In the genomic region with DNA sequence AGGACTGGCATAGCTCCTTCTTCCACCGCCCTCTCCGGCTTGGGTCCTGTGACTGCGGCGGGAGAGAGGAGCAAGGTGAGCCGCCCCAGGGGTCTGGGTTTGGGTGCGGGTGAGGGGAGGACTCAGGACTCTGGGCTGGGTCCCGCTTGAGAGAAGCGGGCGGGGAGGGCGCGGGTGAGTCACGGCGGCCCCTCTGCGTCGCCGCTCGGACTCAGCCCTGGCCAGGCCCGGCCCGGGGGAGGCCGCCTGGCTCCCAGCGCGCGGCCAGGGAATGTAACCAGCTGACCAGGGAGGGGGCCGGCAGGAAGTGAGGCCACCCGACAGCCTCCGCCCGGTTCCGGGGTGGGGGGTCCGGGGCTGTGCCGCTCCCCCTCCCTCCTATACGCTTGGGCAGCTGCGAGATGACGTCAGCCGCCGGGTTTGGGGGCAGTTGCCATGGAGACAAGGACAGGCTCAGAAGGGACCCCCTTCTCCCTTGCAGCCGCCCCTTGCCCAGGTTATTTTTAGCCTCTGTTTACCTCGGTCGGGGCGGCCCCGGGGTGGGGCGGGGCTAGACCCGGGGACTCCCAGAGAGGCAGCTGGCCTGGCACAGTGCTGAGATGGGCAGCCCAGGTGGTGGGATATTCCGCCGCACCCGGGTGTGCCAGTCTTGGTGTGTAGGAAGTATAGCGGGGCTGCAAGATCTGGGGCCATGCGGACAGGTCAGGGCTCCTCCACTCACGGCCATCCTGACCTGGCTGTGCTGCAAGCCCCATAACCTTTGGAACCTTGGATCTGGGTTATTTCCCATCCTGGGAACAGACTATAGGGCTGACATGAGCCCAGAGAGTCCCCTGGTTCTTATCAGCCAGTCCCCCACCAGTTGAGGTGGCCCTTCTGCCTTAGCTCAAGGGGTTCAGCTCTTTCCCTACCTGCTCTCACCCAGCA, we compare ENCODE assay signal across 8 cellular contexts. TPM values are rescaled to one million over a fixed set of nuclear protein-coding genes. Genes with fewer than 3 reads are reported as not detected.
DNase-seq lines count a peak whose midpoint lies in the region; ATAC-seq, FAIRE-seq and TF ChIP-seq lines count a peak whose summit lies in the region.

No MANE protein-coding gene starts in this region.

- peak overlapping the region; percentile 35 for H2AFZ ChIP-seq in MM.1S (ENCODE audit: low read length)

- H3K27me3 ChIP-seq in MM.1S (replicated peaks; ENCODE audit: insufficient read depth, low read length) (no peaks in the 10 kb centered on the region), iPS-18a (ENCODE audit: control insufficient read depth, insufficient read depth, low read length) (peaks cover 98% of the 10 kb centered on the region)

- H3K4me3 ChIP-seq in MM.1S (ENCODE audit: low read length) (peak overlapping the region; percentile 92), iPS-18a (ENCODE audit: low read length) (peak overlapping the region; percentile 58), retinal pigment epithelial cell (ENCODE audit: low read length) (peak overlapping the region; percentile 79)

- H3K36me3 ChIP-seq in MM.1S (replicated peaks; ENCODE audit: insufficient read depth, low read length) (no peaks in the 10 kb centered on the region), iPS-18a (ENCODE audit: control insufficient read depth, low read depth, low read length) (no peaks in the 10 kb centered on the region)

- peak overlapping the region; percentile 99 for H3K4me2 ChIP-seq in MM.1S (ENCODE audit: low read depth, low read length)

- peak; percentile 90 for DNase-seq in AG20443 (ENCODE audit: low spot score)
- peak; percentile 53 for DNase-seq in MM.1S
- DNase-seq in retinal pigment epithelial cell (ENCODE audit: low read depth), result no peak
- no peak for DNase-seq in D721Med (ENCODE audit: insufficient read length, low spot score)

- no peak for FAIRE-seq in D721Med (lab: Jason Lieb, UNC)

- H3K36me3 Mint-ChIP-seq in brain, result no peaks in the 10 kb centered on the region

- H3K4me1 Mint-ChIP-seq in brain, result peaks cover 59% of the 10 kb centered on the region

- H3F3A ChIP-seq in MM.1S (ENCODE audit: insufficient read depth, low read length), result peaks cover 4% of the 10 kb centered on the region; the same call in 1 of the 2 replicates

- H3K4me1 ChIP-seq in MM.1S (ENCODE audit: low read length), result peaks cover 15% of the 10 kb centered on the region
- H3K4me1 ChIP-seq in iPS-18a (ENCODE audit: control insufficient read depth, low read depth, low read length), result peaks cover 4% of the 10 kb centered on the region

- H3K27ac ChIP-seq in MM.1S (ENCODE audit: low read length), result peak overlapping the region; percentile 28; the same call in 1 of the 2 replicates
- H3K27ac ChIP-seq in iPS-18a (ENCODE audit: low read length), result no peak overlapping the region

- ATAC-seq in GM18502 (IDR thresholded peaks at IDR 0.05; ENCODE audit: poor library complexity, unreplicated experiment), result peak; percentile 38
- no peak for ATAC-seq in HG03469 (IDR thresholded peaks at IDR 0.05; ENCODE audit: unreplicated experiment)

- H3K9me3 Mint-ChIP-seq in brain, result peaks cover 0 to 3% (median 0%) of the 10 kb centered on the region in 5 experiments

- no peaks in the 10 kb centered on the region for H3K9me3 ChIP-seq in MM.1S (replicated peaks; ENCODE audit: insufficient read depth, low read length)
- H3K9me3 ChIP-seq in iPS-18a (ENCODE audit: control insufficient read depth, low read depth, low read length), result no peaks in the 10 kb centered on the region

- H4K20me1 ChIP-seq in MM.1S (ENCODE audit: insufficient read depth, low read length), result no peaks in the 10 kb centered on the region

- peaks cover 12% of the 10 kb centered on the region for H3K27me3 Mint-ChIP-seq in brain

- H3K9ac ChIP-seq in MM.1S (ENCODE audit: low read length) (peak overlapping the region; percentile 74), iPS-18a (ENCODE audit: low read length) (no peak overlapping the region)

- H3K79me2 ChIP-seq in MM.1S (ENCODE audit: low read length), result peaks cover 50% of the 10 kb centered on the region

- H3K4me3 Mint-ChIP-seq in brain, result peak overlapping the region; percentile 94 to 96 (median 95)

- TF ChIP-seq CTCF in MM.1S (IDR thresholded peaks at IDR 0.05; ENCODE audit: low read length) (no peak), brain (conservative IDR thresholded peaks at IDR 0.05) (no peak), retinal pigment epithelial cell (conservative IDR thresholded peaks at IDR 0.05; ENCODE audit: low read depth, low read length) (no peak), D721Med (IDR thresholded peaks at IDR 0.05; ENCODE audit: insufficient read depth, missing control alignments) (no peak)

- no peaks in the 10 kb centered on the region for H3K9me2 ChIP-seq in MM.1S (replicated peaks; ENCODE audit: insufficient read depth, low read length)

- peak overlapping the region; percentile 91 to 96 (median 95) for H3K27ac Mint-ChIP-seq in brain

RNA-seq across cellular contexts. Expression of a gene that starts 1.6 kb away (rescaled TPM):
- polyA plus RNA-seq in brain (ENCODE audit: insufficient read depth, low read depth, low replicate concordance), result 64.2 TPM

RNA-seq across cellular contexts. Expression of a gene that starts 32.0 kb away (rescaled TPM):
- 58.2 TPM for polyA plus RNA-seq in brain (ENCODE audit: insufficient read depth, low read depth, low replicate concordance)

RNA-seq across cellular contexts. Expression of a gene that starts 46.9 kb away (rescaled TPM):
- polyA plus RNA-seq in brain (ENCODE audit: insufficient read depth, low read depth, low replicate concordance), result 0.49 TPM

RNA-seq across cellular contexts. Expression of a gene that starts 49.3 kb away (rescaled TPM):
- 208 TPM for polyA plus RNA-seq in brain (ENCODE audit: insufficient read depth, low read depth, low replicate concordance)

Comparison
In these comparisons a context has a peak if more than half of its experiments do, and no peak if none do; other contexts are left out.
1. DNase-seq: peak in AG20443 (single experiment) and MM.1S (single experiment); none in retinal pigment epithelial cell (single experiment) and D721Med (single experiment).
2. Peak in every context shown above with its lines, with median percentiles within 50 percentile points of each other: H3K4me3 ChIP-seq.